In the genomic region with DNA sequence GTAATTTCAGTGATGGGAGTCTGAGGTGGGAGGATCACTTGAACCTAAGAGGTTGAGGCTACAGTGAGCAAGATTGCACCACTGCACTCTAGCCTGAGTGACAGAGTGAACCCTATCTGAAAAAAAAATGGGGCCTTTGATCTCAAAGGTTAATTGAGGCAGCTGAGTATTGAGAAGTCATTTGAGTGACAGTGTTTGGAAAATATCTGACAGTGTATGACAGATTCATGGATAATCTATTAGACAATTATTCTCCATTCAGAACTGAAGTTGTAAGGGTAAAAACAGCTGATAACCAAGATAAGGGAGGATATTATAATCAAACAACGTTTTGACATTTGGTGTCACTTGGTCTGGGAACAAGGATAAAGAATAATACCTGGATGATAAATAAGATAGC, we compare ENCODE assay signal across 4 cellular contexts. TPM values are rescaled to one million over a fixed set of nuclear protein-coding genes. Genes with fewer than 3 reads are reported as not detected.
"Had no signal": no experiment of that assay in that cellular context is flagged by ENCODE, and none has a peak within 500 bp of the region (broad histone marks: within the 10 kb centered on the region; RNA-seq: fewer than 3 reads in every experiment).

No MANE protein-coding gene starts in this region.

- ATAC-seq: GM12878 had no signal

- H3K4me3 ChIP-seq: GM12878 had no signal

- DNase-seq: GDM1, GF-D8 had no signal

RNA-seq across cellular contexts. Expression of gene CD36, which starts 50.9 kb away (rescaled TPM):
- total RNA-seq: G401 had no signal
